Comparison of ENCODE assay signal across 14 cellular contexts in genomic region chr21:45356653-45357435, GRCh38. TPM values are rescaled to one million over a fixed set of nuclear protein-coding genes. Genes with fewer than 3 reads are reported as not detected.
DNase-seq lines count a peak whose midpoint lies in the region; TF ChIP-seq lines count a peak whose summit lies in the region.
"Had no signal": no experiment of that assay in that cellular context is flagged by ENCODE, and none has a peak within 500 bp of the region (broad histone marks: within the 10 kb centered on the region; RNA-seq: fewer than 3 reads in every experiment).

No MANE protein-coding gene starts in this region.

- peak overlapping the region in 1 of 2 experiments; percentile 31 for H3K18ac ChIP-seq in mesenchymal stem cell (ENCODE audit: low read depth in 1 of 2, low read length in 2 of 2)

- 93% methylated on average over 20 of the region's 20 CpGs for WGBS in mesenchymal stem cell
- 27 to 47% (median 46%) methylated on average over 17 to 20 of the region's 20 CpGs for WGBS in stomach, 5 donors

- TF ChIP-seq CTCF in stomach (IDR thresholded peaks at IDR 0.05), result no peak

- DNase-seq in mesenchymal stem cell (no peak), stomach (no peak), kidney glomerular epithelial cell (lab: John Stamatoyannopoulos, UW) (no peak), ACHN (no peak), NCI-H82 (lab: John Stamatoyannopoulos, UW) (no peak)
- no peak for DNase-seq in activated effector memory CD4-positive, alpha-beta T cell treated with anti-CD3 and anti-CD28 coated beads, Interleukin-2, amount 50 U/mL, for 16 hours
- DNase-seq: activated CD4-positive, alpha-beta T cell treated with anti-CD3 and anti-CD28 coated beads, Interleukin-2, amount 10 ng/mL, durations not matched to agents 24 days and 14 days; DND-41; natural killer cell; NCI-H1105 treated with DMSO at 0.1 percent for 48 hours; NCI-H524; T-helper 2 cell had no signal

- intact Hi-C loops in stomach (cut with DNase I; ENCODE audit: low total_unique reads), result no loop called here

- H3K27me3 ChIP-seq in HUES48 (ENCODE audit: control insufficient read depth, insufficient read depth, low read length) (no peaks in the 10 kb centered on the region), duodenal mucosa (ENCODE audit: control insufficient read depth in 1 of 2, insufficient read depth in 2 of 2, low read length in 2 of 2) (peaks cover 0 to 3% of the 10 kb centered on the region in 2 donors), mesenchymal stem cell (ENCODE audit: control insufficient read depth in 1 of 2, insufficient read depth in 1 of 2, low read length in 2 of 2) (no peaks in the 10 kb centered on the region), stomach (peaks cover 0 to 5% (median 0%) of the 10 kb centered on the region in 3 donors)

- H3K4me3 ChIP-seq in HUES48 (ENCODE audit: low read depth, low read length) (no peak overlapping the region), duodenal mucosa (ENCODE audit: low read depth in 1 of 2, low read length in 2 of 2) (peak overlapping the region in 1 of 2 donors; percentile 2), mesenchymal stem cell (ENCODE audit: insufficient read depth in 1 of 2, low read depth in 1 of 2, low read length in 2 of 2) (no peak overlapping the region), stomach (peak overlapping the region in 2 of 4 donors; percentile 0 to 5)

- H3K4me1 ChIP-seq in HUES48 (ENCODE audit: control insufficient read depth, insufficient read depth, low read length) (peaks cover 15% of the 10 kb centered on the region), duodenal mucosa (ENCODE audit: control insufficient read depth in 1 of 2, insufficient read depth in 2 of 2, low read length in 2 of 2) (peaks cover 18 to 23% of the 10 kb centered on the region in 2 donors), mesenchymal stem cell (ENCODE audit: control insufficient read depth, insufficient read depth, low read depth, low read length) (peaks cover 31% of the 10 kb centered on the region), stomach (peaks cover 14 to 22% (median 16%) of the 10 kb centered on the region in 4 donors)

- H3K36me3 ChIP-seq in HUES48 (ENCODE audit: control insufficient read depth, insufficient read depth, low read length) (no peaks in the 10 kb centered on the region), duodenal mucosa (ENCODE audit: control insufficient read depth in 1 of 2, insufficient read depth in 2 of 2, low read length in 2 of 2) (no peaks in the 10 kb centered on the region), mesenchymal stem cell (ENCODE audit: control insufficient read depth in 1 of 2, insufficient read depth in 2 of 2, low read depth in 1 of 2, low read length in 2 of 2) (no peaks in the 10 kb centered on the region), stomach (no peaks in the 10 kb centered on the region)

- H3K14ac ChIP-seq in mesenchymal stem cell (ENCODE audit: low read length in 2 of 2), result no peak overlapping the region

- H3K27ac ChIP-seq in HUES48 (ENCODE audit: low read depth, low read length), result peak overlapping the region; percentile 73
- H3K27ac ChIP-seq in duodenal mucosa (ENCODE audit: low read depth, low read length), result peak overlapping the region; percentile 67
- H3K27ac ChIP-seq in mesenchymal stem cell (ENCODE audit: low read length, poor library complexity, severe bottlenecking), result no peak overlapping the region
- peak overlapping the region in 4 of 5 donors; percentile 64 to 79 (median 72) for H3K27ac ChIP-seq in stomach

- peak overlapping the region; percentile 1 for H2AK5ac ChIP-seq in mesenchymal stem cell (ENCODE audit: low read length, severe bottlenecking)

- H3K9me3 ChIP-seq in HUES48 (ENCODE audit: control insufficient read depth, insufficient read depth, low read length) (no peaks in the 10 kb centered on the region), duodenal mucosa (ENCODE audit: control insufficient read depth in 1 of 2, low read length in 2 of 2) (no peaks in the 10 kb centered on the region), mesenchymal stem cell (ENCODE audit: control insufficient read depth, low read length) (no peaks in the 10 kb centered on the region), stomach (no peaks in the 10 kb centered on the region)

- peak overlapping the region; percentile 11 to 55 for H3K4ac ChIP-seq in mesenchymal stem cell (ENCODE audit: low read depth in 1 of 2, low read length in 2 of 2)

- H2BK120ac ChIP-seq in mesenchymal stem cell (ENCODE audit: low read depth, low read length), result no peak overlapping the region

- in situ Hi-C loops in ACHN (cut with HindIII; ENCODE audit: low pct_ligation_motif_present, low pct_unique_long_range_greater_than_20kb, low sequenced_read_pairs), result no loop called here

- no peak overlapping the region for H4K8ac ChIP-seq in mesenchymal stem cell (ENCODE audit: low read length)

- H3K9ac ChIP-seq in HUES48 (ENCODE audit: low read depth, low read length) (no peak overlapping the region), duodenal mucosa (ENCODE audit: low read depth in 1 of 2, low read length in 2 of 2) (no peak overlapping the region), mesenchymal stem cell (ENCODE audit: low read length) (peak overlapping the region; percentile 11)

- H4K91ac ChIP-seq in mesenchymal stem cell (ENCODE audit: low read length), result peak overlapping the region; percentile 5

- no peak overlapping the region for H3K4me2 ChIP-seq in mesenchymal stem cell (ENCODE audit: low read length, poor library complexity, severe bottlenecking)

- no peak overlapping the region for H2BK5ac ChIP-seq in mesenchymal stem cell (ENCODE audit: low read depth, low read length, poor library complexity, severe bottlenecking)

- no peak overlapping the region for H2AFZ ChIP-seq in mesenchymal stem cell (ENCODE audit: low read depth, low read length)

- H2BK15ac ChIP-seq in mesenchymal stem cell (ENCODE audit: low read depth, poor library complexity, severe bottlenecking), result no peak overlapping the region

- H3K23ac ChIP-seq in mesenchymal stem cell (ENCODE audit: low read length in 2 of 2), result no peak overlapping the region

- H3K79me1 ChIP-seq in mesenchymal stem cell (replicated peaks; ENCODE audit: low read length, poor library complexity, severe bottlenecking), result no peaks in the 10 kb centered on the region

- no peak for TF ChIP-seq EP300 in stomach (IDR thresholded peaks at IDR 0.05)

- H2BK12ac ChIP-seq in mesenchymal stem cell (ENCODE audit: low read length in 2 of 2), result peak overlapping the region in 1 of 2 experiments; percentile 52

- TF ChIP-seq POLR2A in stomach (IDR thresholded peaks at IDR 0.05), result no peak

RNA-seq across cellular contexts. Expression of gene COL18A1, which starts 48.1 kb away (rescaled TPM):
- polyA plus RNA-seq in mesenchymal stem cell (2013, experiment 1 of 2), result 330 TPM
- polyA plus RNA-seq in mesenchymal stem cell (2013, experiment 2 of 2), result 322 TPM
- 100 to 1,000 TPM in 1 of 5 donors, 10 to 100 TPM in 4; 19.8 to 212 (median 34.9) TPM for total RNA-seq in stomach
- polyA plus RNA-seq in stomach, result 10 to 100 TPM; 20.0 to 34.3 (median 20.7) TPM
